Comparison of ENCODE assay signal across 1 cellular context in the genomic region with DNA sequence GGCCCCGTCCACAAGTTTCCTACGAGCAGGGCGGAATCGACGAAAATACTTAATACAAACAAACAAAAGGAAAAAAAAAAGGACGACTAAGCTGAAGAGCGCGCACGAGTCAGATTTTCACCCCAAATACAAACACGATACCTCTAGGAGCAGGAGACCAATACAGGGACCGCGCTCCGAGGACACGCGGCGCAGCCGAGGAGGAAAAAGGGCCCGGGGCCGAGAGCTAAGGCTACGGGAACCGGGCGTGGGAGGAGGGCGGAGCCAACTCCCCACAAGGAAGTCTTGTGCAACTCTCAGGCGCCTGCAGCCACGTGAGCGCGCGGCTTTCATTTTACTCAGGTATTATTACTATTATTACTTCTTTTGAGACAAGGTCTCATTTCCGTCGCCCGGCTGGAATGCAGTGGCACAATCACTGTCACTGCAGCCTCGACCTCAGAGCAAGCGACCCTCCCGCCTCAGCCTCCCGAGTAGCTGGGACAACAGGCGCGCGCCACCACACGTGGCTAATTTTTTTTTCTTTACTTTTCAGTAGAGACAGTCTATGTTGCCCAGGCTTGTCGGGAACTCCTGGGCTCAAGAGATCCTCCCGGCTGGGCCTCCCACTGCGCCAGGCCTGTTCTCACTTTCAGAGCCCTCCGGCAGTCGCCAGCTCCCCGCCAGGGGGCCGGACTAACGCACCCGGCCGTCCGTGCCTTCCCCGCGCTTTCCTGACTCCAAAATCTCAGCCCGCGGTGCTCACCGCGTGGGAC.
TF ChIP-seq lines count a peak whose summit lies in the region.

No MANE protein-coding gene starts in this region.

TF ChIP-seq in HepG2, 621 proteins besides CTCF, POLR2A, EP300 and RAD21 (continued from another document and continues in another):
- TF ChIP-seq AHDC1 (CRISPR knock-in tag; IDR thresholded peaks at IDR 0.05; ENCODE audit: borderline replicate concordance), result 0 out of 2 replicates have a peak, but pooled peaks have one; percentile 26
- peak; percentile 42; the same call in 1 of the 2 replicates for TF ChIP-seq CREM (IDR thresholded peaks at IDR 0.05)
- TF ChIP-seq CREM (CRISPR knock-in tag; IDR thresholded peaks at IDR 0.05), result no peak
- no peak for TF ChIP-seq NFATC3 (CRISPR knock-in tag; IDR thresholded peaks at IDR 0.05)
- no peak for TF ChIP-seq CAMTA2 (CRISPR knock-in tag; IDR thresholded peaks at IDR 0.05; ENCODE audit: borderline replicate concordance)
- TF ChIP-seq RARG (CRISPR knock-in tag; IDR thresholded peaks at IDR 0.05; ENCODE audit: low read depth), result no peak
- no peak for TF ChIP-seq HNF1A (IDR thresholded peaks at IDR 0.05; ENCODE audit: low read depth)
- TF ChIP-seq HNF1A (CRISPR knock-in tag; IDR thresholded peaks at IDR 0.05; ENCODE audit: borderline replicate concordance), result no peak
- no peak for TF ChIP-seq ZNF333 (CRISPR knock-in tag; IDR thresholded peaks at IDR 0.05; ENCODE audit: borderline replicate concordance)
- no peak for TF ChIP-seq ZNF841 (CRISPR knock-in tag; IDR thresholded peaks at IDR 0.05; ENCODE audit: borderline replicate concordance)
- peak; percentile 84 for TF ChIP-seq HDAC6 (IDR thresholded peaks at IDR 0.05; ENCODE audit: low read depth, low read length)
- TF ChIP-seq IRF2 (CRISPR knock-in tag; IDR thresholded peaks at IDR 0.05), result peak; percentile 54; the same call in 1 of the 2 replicates
- TF ChIP-seq MED1 (CRISPR knock-in tag; IDR thresholded peaks at IDR 0.05), result peak; percentile 75
- TF ChIP-seq ZSCAN30 (CRISPR knock-in tag; IDR thresholded peaks at IDR 0.05), result no peak
- no peak for TF ChIP-seq TGIF2 (CRISPR knock-in tag; IDR thresholded peaks at IDR 0.05)
- TF ChIP-seq MAFK (conservative IDR thresholded peaks at IDR 0.05 in 1 of 2, IDR thresholded peaks at IDR 0.05 in 1 of 2; ENCODE audit: low read length in 2 of 2), result no peak
- TF ChIP-seq GATAD2A (CRISPR knock-in tag; IDR thresholded peaks at IDR 0.05), result peak; percentile 48; the same call in 1 of the 2 replicates
- no peak for TF ChIP-seq PAWR (CRISPR knock-in tag; IDR thresholded peaks at IDR 0.05; ENCODE audit: borderline replicate concordance)
- peak; percentile 78 for TF ChIP-seq CBX1 (IDR thresholded peaks at IDR 0.05; ENCODE audit: low read depth)
- no peak for TF ChIP-seq SRSF1 (optimal IDR thresholded peaks at IDR 0.05; ENCODE audit: low read depth, low read length)
- no peak for TF ChIP-seq FOXK1 (CRISPR knock-in tag; IDR thresholded peaks at IDR 0.05; ENCODE audit: borderline replicate concordance, low read depth)
- TF ChIP-seq MEIS1 (CRISPR knock-in tag; IDR thresholded peaks at IDR 0.05; ENCODE audit: borderline replicate concordance), result 0 out of 2 replicates have a peak, but pooled peaks have one; percentile 23
- TF ChIP-seq ZNF615 (CRISPR knock-in tag; IDR thresholded peaks at IDR 0.05; ENCODE audit: borderline replicate concordance), result no peak
- no peak for TF ChIP-seq ZNF883 (CRISPR knock-in tag; IDR thresholded peaks at IDR 0.05; ENCODE audit: not compliant biosample characterization)
- TF ChIP-seq NCOA2 (CRISPR knock-in tag; IDR thresholded peaks at IDR 0.05), result peak; percentile 66
- TF ChIP-seq TOPORS (CRISPR knock-in tag; IDR thresholded peaks at IDR 0.05), result no peak
- TF ChIP-seq KAT8 (CRISPR knock-in tag; IDR thresholded peaks at IDR 0.05), result peak; percentile 79; the same call in 1 of the 2 replicates
- TF ChIP-seq TMF1 (CRISPR knock-in tag; IDR thresholded peaks at IDR 0.05; ENCODE audit: low read depth), result no peak
- no peak for TF ChIP-seq ZNF251 (CRISPR knock-in tag; IDR thresholded peaks at IDR 0.05)
- no peak for TF ChIP-seq ZNF691 (CRISPR knock-in tag; IDR thresholded peaks at IDR 0.05; ENCODE audit: borderline replicate concordance, low read depth)
- no peak; the same call in 1 of the 2 replicates for TF ChIP-seq SP4 (CRISPR knock-in tag; IDR thresholded peaks at IDR 0.05)
- TF ChIP-seq PHF20 (CRISPR knock-in tag; IDR thresholded peaks at IDR 0.05), result no peak
- peak; percentile 30; the same call in 1 of the 2 replicates for TF ChIP-seq TBX3 (IDR thresholded peaks at IDR 0.05; ENCODE audit: borderline replicate concordance)
- peak; percentile 86 for TF ChIP-seq TAF1 (CRISPR knock-in tag; IDR thresholded peaks at IDR 0.05)
- TF ChIP-seq, protein P1, sequence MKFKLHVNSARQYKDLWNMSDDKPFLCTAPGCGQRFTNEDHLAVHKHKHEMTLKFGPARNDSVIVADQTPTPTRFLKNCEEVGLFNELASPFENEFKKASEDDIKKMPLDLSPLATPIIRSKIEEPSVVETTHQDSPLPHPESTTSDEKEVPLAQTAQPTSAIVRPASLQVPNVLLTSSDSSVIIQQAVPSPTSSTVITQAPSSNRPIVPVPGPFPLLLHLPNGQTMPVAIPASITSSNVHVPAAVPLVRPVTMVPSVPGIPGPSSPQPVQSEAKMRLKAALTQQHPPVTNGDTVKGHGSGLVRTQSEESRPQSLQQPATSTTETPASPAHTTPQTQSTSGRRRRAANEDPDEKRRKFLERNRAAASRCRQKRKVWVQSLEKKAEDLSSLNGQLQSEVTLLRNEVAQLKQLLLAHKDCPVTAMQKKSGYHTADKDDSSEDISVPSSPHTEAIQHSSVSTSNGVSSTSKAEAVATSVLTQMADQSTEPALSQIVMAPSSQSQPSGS (CRISPR knock-in tag; IDR thresholded peaks at IDR 0.05), result no peak; the same call in 1 of the 2 replicates
- 0 out of 2 replicates have a peak, but pooled peaks have one; percentile 19 for TF ChIP-seq ZNF441 (CRISPR knock-in tag; IDR thresholded peaks at IDR 0.05; ENCODE audit: borderline replicate concordance)
- peak; percentile 88 for TF ChIP-seq ELF3 (CRISPR knock-in tag; IDR thresholded peaks at IDR 0.05)
- no peak for TF ChIP-seq MTF1 (CRISPR knock-in tag; IDR thresholded peaks at IDR 0.05)
- TF ChIP-seq ZNF501 (CRISPR knock-in tag; IDR thresholded peaks at IDR 0.05), result no peak
- TF ChIP-seq PCBP2 (optimal IDR thresholded peaks at IDR 0.05; ENCODE audit: low read depth, low read length, poor library complexity, severe bottlenecking), result no peak
- no peak for TF ChIP-seq MTA1 (CRISPR knock-in tag; IDR thresholded peaks at IDR 0.05; ENCODE audit: borderline replicate concordance)
- TF ChIP-seq KAT7 (CRISPR knock-in tag; IDR thresholded peaks at IDR 0.05; ENCODE audit: borderline replicate concordance), result peak; percentile 80
- TF ChIP-seq SP2 (CRISPR knock-in tag; IDR thresholded peaks at IDR 0.05), result no peak
- TF ChIP-seq CENPT (CRISPR knock-in tag; IDR thresholded peaks at IDR 0.05; ENCODE audit: low read depth), result no peak
- TF ChIP-seq, protein P2, sequence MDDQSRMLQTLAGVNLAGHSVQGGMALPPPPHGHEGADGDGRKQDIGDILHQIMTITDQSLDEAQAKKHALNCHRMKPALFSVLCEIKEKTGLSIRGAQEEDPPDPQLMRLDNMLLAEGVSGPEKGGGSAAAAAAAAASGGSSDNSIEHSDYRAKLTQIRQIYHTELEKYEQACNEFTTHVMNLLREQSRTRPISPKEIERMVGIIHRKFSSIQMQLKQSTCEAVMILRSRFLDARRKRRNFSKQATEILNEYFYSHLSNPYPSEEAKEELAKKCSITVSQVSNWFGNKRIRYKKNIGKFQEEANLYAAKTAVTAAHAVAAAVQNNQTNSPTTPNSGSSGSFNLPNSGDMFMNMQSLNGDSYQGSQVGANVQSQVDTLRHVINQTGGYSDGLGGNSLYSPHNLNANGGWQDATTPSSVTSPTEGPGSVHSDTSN (CRISPR knock-in tag; IDR thresholded peaks at IDR 0.05; ENCODE audit: borderline replicate concordance), result no peak
- no peak; the same call in 1 of the 2 replicates for TF ChIP-seq MEIS2 (CRISPR knock-in tag; IDR thresholded peaks at IDR 0.05)
- TF ChIP-seq IKZF5 (CRISPR knock-in tag; IDR thresholded peaks at IDR 0.05), result no peak
- TF ChIP-seq ARNTL (CRISPR knock-in tag; IDR thresholded peaks at IDR 0.05), result peak; percentile 97
- no peak; the same call in 1 of the 2 replicates for TF ChIP-seq ZNF75D (CRISPR knock-in tag; IDR thresholded peaks at IDR 0.05; ENCODE audit: borderline replicate concordance)
- no peak for TF ChIP-seq ZBTB37 (CRISPR knock-in tag; IDR thresholded peaks at IDR 0.05)
- no peak; the same call in 1 of the 2 replicates for TF ChIP-seq REL (CRISPR knock-in tag; conservative IDR thresholded peaks at IDR 0.05)
- TF ChIP-seq TCF7L2 (IDR thresholded peaks at IDR 0.05; ENCODE audit: low read depth, low read length), result no peak
- TF ChIP-seq ZNF44 (CRISPR knock-in tag; IDR thresholded peaks at IDR 0.05), result no peak
- no peak for TF ChIP-seq ZNF572 (CRISPR knock-in tag; IDR thresholded peaks at IDR 0.05)
